9 cellular contexts compared by ENCODE assay signal in genomic region chr3:196499807-196500524, GRCh38. TPM values are rescaled to one million over a fixed set of nuclear protein-coding genes. Genes with fewer than 3 reads are reported as not detected.
DNase-seq lines count a peak whose midpoint lies in the region; ATAC-seq and TF ChIP-seq lines count a peak whose summit lies in the region.
"Had no signal": no experiment of that assay in that cellular context is flagged by ENCODE, and none has a peak within 500 bp of the region (broad histone marks: within the 10 kb centered on the region; RNA-seq: fewer than 3 reads in every experiment).

No MANE protein-coding gene starts in this region.

- H4K20me1 ChIP-seq in GM23248 (ENCODE audit: insufficient read depth), result no peaks in the 10 kb centered on the region
- no peaks in the 10 kb centered on the region for H4K20me1 ChIP-seq in fibroblast of lung (ENCODE audit: control insufficient read depth, extremely low read depth, insufficient read depth, low read length)

- DNase-seq in GM23248, result peak; percentile 17
- no peak for DNase-seq in T-helper 17 cell
- peak in 1 of 2 donors; percentile 35 for DNase-seq in fibroblast of lung (ENCODE audit: low read depth in 2 of 2)
- no peak for DNase-seq in adrenal gland

- H3K36me3 ChIP-seq in GM23248 (ENCODE audit: low read depth) (no peaks in the 10 kb centered on the region), fibroblast of lung (ENCODE audit: control insufficient read depth, insufficient read depth, low read length) (peaks cover 1% of the 10 kb centered on the region), skeletal muscle satellite cell (ENCODE audit: insufficient read depth, low read length) (peaks cover 9% of the 10 kb centered on the region), adrenal gland (replicated peaks in 1 of 2) (no peaks in the 10 kb centered on the region)

- ATAC-seq in T-helper 17 cell, result no peak
- ATAC-seq in GM19035 (IDR thresholded peaks at IDR 0.05; ENCODE audit: unreplicated experiment), result no peak
- no peak for ATAC-seq in HG03159 (IDR thresholded peaks at IDR 0.05; ENCODE audit: unreplicated experiment)
- ATAC-seq in GM21423 (IDR thresholded peaks at IDR 0.05; ENCODE audit: unreplicated experiment), result no peak

- H3K9ac ChIP-seq in GM23248, result peak overlapping the region; percentile 94
- H3K9ac ChIP-seq in fibroblast of lung (ENCODE audit: insufficient read depth, low read length), result peak overlapping the region; percentile 43
- H3K9ac ChIP-seq in skeletal muscle satellite cell (ENCODE audit: low read depth, low read length), result peak overlapping the region; percentile 62

- H3K27ac ChIP-seq in GM23248 (peak overlapping the region; percentile 95), fibroblast of lung (ENCODE audit: insufficient read depth, low read length) (peak overlapping the region; percentile 56), adrenal gland (peak overlapping the region in 1 of 5 donors; percentile 48)

- no peak for TF ChIP-seq CTCF in fibroblast of lung (conservative IDR thresholded peaks at IDR 0.05 in 1 of 2, IDR thresholded peaks at IDR 0.05 in 1 of 2; ENCODE audit: low read depth in 1 of 2, low read length in 2 of 2)
- no peak for TF ChIP-seq CTCF in adrenal gland (IDR thresholded peaks at IDR 0.05)

- H3K9me3 ChIP-seq in GM23248 (ENCODE audit: low read depth), result no peaks in the 10 kb centered on the region
- H3K9me3 ChIP-seq in T-helper 17 cell (ENCODE audit: control insufficient read depth, low read length, poor library complexity, severe bottlenecking), result no peaks in the 10 kb centered on the region
- H3K9me3 ChIP-seq in fibroblast of lung (ENCODE audit: control insufficient read depth, insufficient read depth, low read depth, low read length), result no peaks in the 10 kb centered on the region
- no peaks in the 10 kb centered on the region for H3K9me3 ChIP-seq in skeletal muscle satellite cell (replicated peaks; ENCODE audit: low read length)
- no peaks in the 10 kb centered on the region for H3K9me3 ChIP-seq in adrenal gland (replicated peaks in 1 of 3)

- H2AFZ ChIP-seq in GM23248, result peak overlapping the region; percentile 56
- H2AFZ ChIP-seq in fibroblast of lung (ENCODE audit: low read length), result no peak overlapping the region

- H3K4me2 ChIP-seq in GM23248 (ENCODE audit: unreplicated experiment) (peak overlapping the region; percentile 98), fibroblast of lung (ENCODE audit: extremely low read depth, insufficient read depth, low read length) (peak overlapping the region; percentile 56), skeletal muscle satellite cell (ENCODE audit: low read length) (peak overlapping the region; percentile 81)

- TF ChIP-seq POLR2A in adrenal gland (IDR thresholded peaks at IDR 0.05), result no peak

- intact Hi-C loops in adrenal gland (cut with DNase I), result no loop called here

- H3K36me3 Mint-ChIP-seq in T-helper 17 cell (ENCODE audit: low read depth), result peaks cover 6% of the 10 kb centered on the region

- H3K27me3 ChIP-seq in GM23248 (replicated peaks; ENCODE audit: insufficient read depth), result no peaks in the 10 kb centered on the region
- no peaks in the 10 kb centered on the region for H3K27me3 ChIP-seq in fibroblast of lung (ENCODE audit: control insufficient read depth, insufficient read depth, low read length)
- H3K27me3 ChIP-seq in skeletal muscle satellite cell (ENCODE audit: control insufficient read depth, insufficient read depth, low read length), result no peaks in the 10 kb centered on the region
- no peaks in the 10 kb centered on the region for H3K27me3 ChIP-seq in adrenal gland

- peak overlapping the region; percentile 98 for H3K27ac Mint-ChIP-seq in T-helper 17 cell

- no peaks in the 10 kb centered on the region for H3K27me3 Mint-ChIP-seq in T-helper 17 cell

- peaks cover 53% of the 10 kb centered on the region for H3K4me1 Mint-ChIP-seq in T-helper 17 cell

- H3K4me1 ChIP-seq in GM23248 (ENCODE audit: insufficient read depth) (peaks cover 22% of the 10 kb centered on the region), fibroblast of lung (ENCODE audit: control insufficient read depth, extremely low read depth, insufficient read depth, low read length) (peaks cover 3% of the 10 kb centered on the region), skeletal muscle satellite cell (ENCODE audit: control insufficient read depth, insufficient read depth, low read length) (peaks cover 18% of the 10 kb centered on the region), adrenal gland (replicated peaks in 1 of 2) (peaks cover 12 to 25% of the 10 kb centered on the region in 2 donors)

- peak overlapping the region; percentile 99 for H3K4me3 Mint-ChIP-seq in T-helper 17 cell

- peaks cover 51% of the 10 kb centered on the region for H3F3A ChIP-seq in GM23248 (ENCODE audit: insufficient read depth)

- peaks cover 74% of the 10 kb centered on the region for H3K79me2 ChIP-seq in GM23248 (ENCODE audit: insufficient read depth)
- peaks cover 77% of the 10 kb centered on the region for H3K79me2 ChIP-seq in fibroblast of lung (ENCODE audit: control insufficient read depth, insufficient read depth, low read length)

- in situ Hi-C loops in GM23248 (cut with MboI), result loop anchor here (25.0 kb wide), 1 partner anchor 438 kb away; no protein-coding TSS in a partner anchor

- 76 to 78% methylated on average over 11 of the region's 11 CpGs for WGBS in GM23248 (ENCODE audit: low coverage in 1 of 2, low lambda C conversion rate in 2 of 2, missing lambda C conversion rate in 2 of 2), 2 experiments
- WGBS in adrenal gland, 4 donors, result 74 to 87% (median 80%) methylated on average over 11 of the region's 11 CpGs

- H3K9me2 ChIP-seq in GM23248 (ENCODE audit: insufficient read depth), result no peaks in the 10 kb centered on the region

- H3K4me3 ChIP-seq in GM23248 (peak overlapping the region; percentile 91), fibroblast of lung (replicated peaks in 1 of 4; ENCODE audit: control extremely low read depth in 1 of 4, insufficient read depth in 1 of 4, low read depth in 3 of 4, low read length in 4 of 4) (peak overlapping the region; percentile 22 to 84 (median 43)), skeletal muscle satellite cell (ENCODE audit: low read length) (peak overlapping the region; percentile 65), adrenal gland (peak overlapping the region in 2 of 4 donors; percentile 30 to 89)

RNA-seq across cellular contexts. Expression of gene RNF168, which starts 3.6 kb away (rescaled TPM):
- total RNA-seq in GM23248 (2014; rRNA removed; shearing (Covaris generic)), result 12.3 and 14.2 TPM in 2 replicates
- polyA plus RNA-seq in GM23248 (2016; fragmentation: Nextera tagmentation; extraction: Ambion mirVana) (13.6 and 14.2 TPM in 2 replicates), fibroblast of lung (2.6 and 3.1 TPM in 2 replicates), adrenal gland (1 to 10 TPM; 4.1 to 9.7 (median 9.4) TPM)
- total RNA-seq in T-helper 17 cell (10 to 100 TPM; 36.9 to 37.9 TPM), fibroblast of lung (13.7 and 19.3 TPM in 2 replicates), adrenal gland (10 to 100 TPM; 10.6 to 22.9 (median 19.0) TPM)
- polyA plus RNA-seq in fibroblast of lung (2012), result 6.9 and 10.0 TPM in 2 replicates
- 19.0 and 22.7 TPM in 2 replicates for polyA minus RNA-seq in fibroblast of lung (ENCODE audit: low replicate concordance)
- 14.2 and 14.6 TPM in 2 replicates for total RNA-seq in skeletal muscle satellite cell (2012; rRNA removed)

RNA-seq across cellular contexts. Expression of gene SMCO1, which starts 15.2 kb away (rescaled TPM):
- total RNA-seq in GM23248 (2014; rRNA removed; shearing (Covaris generic)), result not detected in 2 replicates
- polyA plus RNA-seq in GM23248 (2016; fragmentation: Nextera tagmentation; extraction: Ambion mirVana), result not detected in 2 replicates
- total RNA-seq in T-helper 17 cell, result not detected
- not detected in 2 replicates for total RNA-seq in fibroblast of lung
- not detected in 2 replicates for polyA plus RNA-seq in fibroblast of lung
- polyA plus RNA-seq in fibroblast of lung (2012), result not detected in 2 replicates
- polyA minus RNA-seq in fibroblast of lung (ENCODE audit: low replicate concordance), result not detected in 2 replicates
- not detected in 2 replicates for total RNA-seq in skeletal muscle satellite cell (2012; rRNA removed)
- total RNA-seq in adrenal gland, result not detected
- polyA plus RNA-seq in adrenal gland, result under 1 TPM in 1 of 3 donors, not detected in 2; 0.07 TPM
- total RNA-seq: glomerular endothelial cell had no signal

Comparison
In these comparisons a context has a peak if more than half of its experiments do, and no peak if none do; other contexts are left out.
1. H3K9ac ChIP-seq: peak in every context shown above with its lines; median percentile 94 in GM23248; 62 in skeletal muscle satellite cell; 43 in fibroblast of lung.